In the genomic region with DNA sequence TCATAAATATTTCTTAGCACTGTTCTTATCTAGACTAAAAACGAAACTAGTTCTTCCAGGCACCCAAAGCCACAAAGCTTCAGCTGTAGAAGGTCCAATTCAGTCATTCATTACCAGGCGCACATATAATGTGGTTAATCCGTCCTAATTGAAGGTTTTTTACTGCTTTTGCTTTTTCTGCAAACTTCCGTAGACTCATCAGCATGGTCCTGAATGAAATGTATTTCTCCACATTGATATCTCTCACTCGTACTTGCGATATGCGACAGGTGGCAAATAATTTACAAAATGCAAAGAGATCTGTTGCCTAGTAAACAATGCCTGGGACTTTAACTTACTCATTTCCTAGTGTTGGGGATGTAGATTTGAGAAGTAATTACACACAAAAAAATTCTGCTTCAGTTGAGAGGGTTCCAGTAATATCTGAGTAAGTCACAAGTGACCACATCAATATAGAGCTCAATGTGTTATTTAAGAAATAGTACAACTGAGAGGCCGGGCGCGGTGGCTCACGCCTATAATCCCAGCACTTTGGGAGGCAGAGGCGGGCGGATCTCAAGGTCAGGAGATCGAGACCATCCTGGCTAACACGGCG, we compare ENCODE assay signal across 8 cellular contexts.
DNase-seq lines count a peak whose midpoint lies in the region; ATAC-seq, FAIRE-seq and TF ChIP-seq lines count a peak whose summit lies in the region.

No MANE protein-coding gene starts in this region.

- ATAC-seq in GM18873 (IDR thresholded peaks at IDR 0.05; ENCODE audit: low FRiP score, unreplicated experiment), result no peak

- intact Hi-C loops in prostate gland (cut with DNase I), result no loop called here

- no peaks in the 10 kb centered on the region for H3K36me3 ChIP-seq in prostate gland

- H3K4me1 ChIP-seq in prostate gland (replicated peaks), result no peaks in the 10 kb centered on the region

- WGBS in prostate gland, result 82% methylated on average over 16 of the region's 16 CpGs

- TF ChIP-seq POLR2A in H54 (IDR thresholded peaks at IDR 0.05; ENCODE audit: low read depth, low read length), result no peak
- TF ChIP-seq POLR2A in NB4 (IDR thresholded peaks at IDR 0.05; ENCODE audit: extremely low read depth, insufficient read length), result no peak
- TF ChIP-seq POLR2A in prostate gland (IDR thresholded peaks at IDR 0.05), result no peak

- FAIRE-seq in GM18507 (lab: Jason Lieb, UNC), result peak; percentile 95
- FAIRE-seq in H54 (lab: Jason Lieb, UNC), result peak; percentile 15

- no peak for TF ChIP-seq CTCF in NB4 (IDR thresholded peaks at IDR 0.05; ENCODE audit: low read depth, low read length)
- no peak for TF ChIP-seq CTCF in fibroblast of villous mesenchyme (IDR thresholded peaks at IDR 0.05; ENCODE audit: insufficient read depth, low read depth, low read length)
- TF ChIP-seq CTCF in prostate gland (IDR thresholded peaks at IDR 0.05), result no peak

- H3K4me3 ChIP-seq in NB4 (ENCODE audit: low read depth, low read length) (peak overlapping the region; percentile 61), fibroblast of villous mesenchyme (ENCODE audit: low read depth, low read length) (peak overlapping the region; percentile 41), prostate gland (no peak overlapping the region)

- H3K9me3 ChIP-seq in prostate gland, result no peaks in the 10 kb centered on the region

- no peaks in the 10 kb centered on the region for H3K27me3 ChIP-seq in prostate gland (replicated peaks; ENCODE audit: insufficient read depth)

- H3K27ac ChIP-seq in prostate gland, result no peak overlapping the region

- DNase-seq in GM18507 (ENCODE audit: extremely low spot score, insufficient read length, low read depth) (no peak), H54 (ENCODE audit: insufficient read length, low spot score) (no peak), NB4 (ENCODE audit: low read depth) (peak; percentile 65), fibroblast of villous mesenchyme (ENCODE audit: low read depth) (peak; percentile 57), ecto neural progenitor cell (ENCODE audit: low spot score) (no peak), NCI-H146 treated with DMSO at 0.1 percent for 48 hours (lab: John Stamatoyannopoulos, UW; ENCODE audit: unreplicated experiment) (no peak), prostate gland (ENCODE audit: low spot score) (no peak)

Comparison
In these comparisons a context has a peak if more than half of its experiments do, and no peak if none do; other contexts are left out.
1. DNase-seq: peak in NB4 (single experiment) and fibroblast of villous mesenchyme (single experiment); none in GM18507 (single experiment), H54 (single experiment), ecto neural progenitor cell (single experiment), NCI-H146 treated with DMSO at 0.1 percent for 48 hours (single experiment) and prostate gland (single experiment).
2. H3K4me3 ChIP-seq: peak in NB4 (single experiment) and fibroblast of villous mesenchyme (single experiment); none in prostate gland (0 of 2).